Comparison of ENCODE assay signal across 8 cellular contexts in the genomic region with DNA sequence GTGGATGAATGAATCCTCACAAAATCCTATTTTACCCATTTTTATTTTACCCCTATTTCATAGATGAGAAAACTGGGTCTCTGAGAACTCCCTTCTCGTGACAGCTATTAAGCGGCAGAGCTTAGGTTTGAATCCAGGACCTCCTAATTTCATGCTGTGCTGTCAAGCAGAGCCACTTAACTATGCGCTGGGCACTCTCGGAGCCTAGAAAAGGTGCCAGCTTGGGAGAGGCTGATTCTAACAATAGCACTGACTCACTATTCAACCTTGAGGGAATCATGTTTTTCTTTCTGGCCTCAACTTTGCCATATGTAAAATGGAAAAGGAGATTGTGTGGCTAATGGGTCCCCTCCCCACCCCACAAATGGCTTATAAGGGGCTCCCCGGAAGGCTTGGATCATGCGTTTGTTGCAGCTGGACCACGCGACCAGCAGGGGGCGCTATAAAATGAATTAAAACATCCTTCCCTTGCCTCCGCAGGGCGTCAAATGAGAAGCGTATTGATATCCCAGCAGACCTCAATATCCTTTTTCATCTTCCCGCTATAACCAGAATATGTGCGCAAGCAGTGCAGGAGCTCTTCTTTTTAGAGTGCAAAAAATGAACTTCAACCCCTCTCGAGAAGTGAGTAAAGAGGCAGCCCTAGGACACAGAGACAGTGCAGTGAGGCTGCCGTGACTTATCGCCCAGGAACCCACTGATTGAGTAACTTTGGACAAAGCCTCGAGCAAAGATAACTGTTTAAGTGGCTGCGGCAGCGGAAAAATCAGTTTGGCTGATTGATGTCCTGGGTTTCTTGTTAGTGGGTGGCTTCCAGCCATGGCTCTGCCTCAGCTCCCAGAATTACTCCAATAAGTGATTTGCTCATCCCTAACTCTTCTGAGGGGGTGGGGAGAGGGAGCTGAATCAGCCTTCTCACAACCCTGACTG. TPM values are rescaled to one million over a fixed set of nuclear protein-coding genes. Genes with fewer than 3 reads are reported as not detected.
DNase-seq lines count a peak whose midpoint lies in the region; ATAC-seq, FAIRE-seq and TF ChIP-seq lines count a peak whose summit lies in the region.

No MANE protein-coding gene starts in this region.

- CTCF ChIA-PET in AG04450 (lab: Charles Lee), result interaction anchor here (0.6 to 4.5 kb wide), 26 partner anchors 10 to 243 kb away, joined by 3 to 92 read pairs (median 4); a partner anchor contains a TSS

- H3K4me1 ChIP-seq in astrocyte (ENCODE audit: insufficient read depth, low read length) (no peaks in the 10 kb centered on the region), suprapubic skin (no peaks in the 10 kb centered on the region)

- H3K4me3 ChIP-seq in AG04450 (ENCODE audit: low read depth, low read length) (no peak overlapping the region), astrocyte (ENCODE audit: insufficient read depth, low read depth, low read length) (no peak overlapping the region), suprapubic skin (no peak overlapping the region)

- no peak overlapping the region for H2AFZ ChIP-seq in astrocyte (ENCODE audit: low read depth, low read length)

- no peak for ATAC-seq in HG02884 (IDR thresholded peaks at IDR 0.05; ENCODE audit: unreplicated experiment)
- ATAC-seq in GM18907 (IDR thresholded peaks at IDR 0.05; ENCODE audit: unreplicated experiment), result no peak

- H3K27ac ChIP-seq in AG04450 (ENCODE audit: low read depth, low read length) (no peak overlapping the region), astrocyte (ENCODE audit: low read depth, low read length) (no peak overlapping the region), suprapubic skin (no peak overlapping the region)

- no peaks in the 10 kb centered on the region for H3K79me2 ChIP-seq in astrocyte (ENCODE audit: insufficient read depth, low read length)

- no peak overlapping the region for H3K9ac ChIP-seq in astrocyte (ENCODE audit: low read length)

- no peak for TF ChIP-seq EP300 in suprapubic skin (IDR thresholded peaks at IDR 0.05)

- no peak for TF ChIP-seq POLR2A in suprapubic skin (IDR thresholded peaks at IDR 0.05)

- no peaks in the 10 kb centered on the region for H3K9me3 ChIP-seq in AG04450 (ENCODE audit: control insufficient read depth, insufficient read depth, low read length)
- no peaks in the 10 kb centered on the region for H3K9me3 ChIP-seq in astrocyte (ENCODE audit: insufficient read depth, low read depth, low read length)
- no peaks in the 10 kb centered on the region for H3K9me3 ChIP-seq in suprapubic skin

- peaks cover 36% of the 10 kb centered on the region for H3K27me3 Mint-ChIP-seq in astrocyte (ENCODE audit: low read depth, unreplicated experiment)

- peak; percentile 1 for DNase-seq in AG04450 (ENCODE audit: low read depth, low spot score)
- peak; percentile 53 for DNase-seq in ELR (ENCODE audit: low read depth)
- DNase-seq in NCI-H2227 (lab: John Stamatoyannopoulos, UW; ENCODE audit: unreplicated experiment), result peak; percentile 54
- peak; percentile 67 for DNase-seq in astrocyte (ENCODE audit: low read depth)
- DNase-seq in kidney tubule cell (ENCODE audit: low spot score), result peak; percentile 42
- no peak for DNase-seq in suprapubic skin (ENCODE audit: low spot score in 2 of 2)

- no peaks in the 10 kb centered on the region for H3K4me1 Mint-ChIP-seq in astrocyte (ENCODE audit: low read depth, unreplicated experiment)

- FAIRE-seq in astrocyte (lab: Jason Lieb, UNC), result no peak

- H3K9me3 Mint-ChIP-seq in astrocyte (ENCODE audit: unreplicated experiment), result peaks cover 3% of the 10 kb centered on the region

- no peaks in the 10 kb centered on the region for H3K36me3 ChIP-seq in astrocyte (ENCODE audit: insufficient read depth, low read length)
- H3K36me3 ChIP-seq in suprapubic skin, result no peaks in the 10 kb centered on the region

- 25% methylated on average over 20 of the region's 20 CpGs for WGBS in suprapubic skin

- H3K27me3 ChIP-seq in AG04450 (ENCODE audit: control insufficient read depth, insufficient read depth, low read length) (no peaks in the 10 kb centered on the region), astrocyte (ENCODE audit: insufficient read depth, low read length) (peaks cover 4% of the 10 kb centered on the region), suprapubic skin (peaks cover 32% of the 10 kb centered on the region)

- no peak overlapping the region for H3K4me3 Mint-ChIP-seq in astrocyte (ENCODE audit: unreplicated experiment)

- POLR2A ChIA-PET in AG04450 (lab: Yijun Ruan, JAX), result no interaction called here

- H3K36me3 Mint-ChIP-seq in astrocyte (ENCODE audit: low read depth, unreplicated experiment), result no peaks in the 10 kb centered on the region

- H3K4me2 ChIP-seq in astrocyte (ENCODE audit: low read length), result no peak overlapping the region

- peak; percentile 81 for TF ChIP-seq CTCF in AG04450 (IDR thresholded peaks at IDR 0.05; ENCODE audit: low read depth, low read length)
- TF ChIP-seq CTCF in astrocyte (IDR thresholded peaks at IDR 0.05; ENCODE audit: insufficient read depth, low read depth, low read length), result peak; percentile 70
- peak; percentile 20 to 58 for TF ChIP-seq CTCF in suprapubic skin (IDR thresholded peaks at IDR 0.05)

- H4K20me1 ChIP-seq in astrocyte (ENCODE audit: insufficient read depth, low read length), result no peaks in the 10 kb centered on the region

- no peak overlapping the region for H3K27ac Mint-ChIP-seq in astrocyte (ENCODE audit: unreplicated experiment)

RNA-seq across cellular contexts. Expression of a gene that starts 12.9 kb away (rescaled TPM):
- polyA plus RNA-seq in AG04450 (2011; rRNA removed), result not detected in 2 replicates
- polyA minus RNA-seq in AG04450 (2011; rRNA and poly(A)+ RNA removed), result not detected in 2 replicates
- total RNA-seq in astrocyte (not detected in 2 replicates), suprapubic skin (not detected)

Comparison
In these comparisons a context has a peak if more than half of its experiments do, and no peak if none do; other contexts are left out.
1. DNase-seq: peak in AG04450 (single experiment), ELR (single experiment), NCI-H2227 (single experiment), astrocyte (single experiment) and kidney tubule cell (single experiment); none in suprapubic skin (0 of 2).
2. Peak in every context shown above with its lines, with median percentiles within 50 percentile points of each other: CTCF ChIP-seq.